ENCODE assay signal across 8 cellular contexts in the genomic region with DNA sequence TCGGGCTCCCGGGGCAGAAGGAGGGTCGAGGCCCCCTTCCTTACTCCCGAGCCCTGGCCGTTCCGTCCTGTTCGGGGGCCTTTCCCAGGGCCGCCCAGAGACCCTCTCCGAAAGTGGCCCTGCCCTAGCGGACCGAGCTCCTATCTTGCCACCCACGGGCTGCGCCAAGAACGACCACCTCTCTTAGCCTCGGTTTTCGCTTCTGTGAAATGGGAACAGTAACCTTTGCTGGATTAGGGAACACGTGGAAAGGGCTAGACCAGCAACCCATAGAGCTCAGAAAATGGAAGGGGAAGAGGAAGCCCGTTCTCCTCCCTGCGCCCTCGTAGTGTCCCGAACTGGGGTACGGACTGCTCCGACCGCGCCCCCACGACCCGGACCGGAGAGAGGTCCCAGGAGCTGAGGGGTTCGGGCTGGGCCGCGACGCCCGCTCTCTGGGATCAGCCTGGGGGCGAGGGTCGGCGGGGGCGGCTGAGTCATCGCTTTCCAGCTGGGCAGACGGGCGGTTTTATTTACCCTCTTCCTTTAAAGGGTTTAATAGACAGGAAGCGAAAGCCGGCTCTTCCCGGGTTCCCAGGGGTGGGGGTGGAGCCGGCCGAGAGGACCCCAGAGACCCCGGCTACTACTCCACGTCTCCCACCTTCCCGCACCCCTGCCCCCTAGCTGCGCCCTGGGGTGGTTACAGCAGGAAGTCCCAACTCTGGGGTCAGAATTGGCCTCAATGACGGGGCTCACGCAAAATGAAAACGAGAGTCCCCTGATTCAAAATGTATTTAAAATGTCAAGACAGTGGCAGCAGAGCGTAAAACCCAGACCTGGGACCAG. TPM values are rescaled to one million over a fixed set of nuclear protein-coding genes. Genes with fewer than 3 reads are reported as not detected.
DNase-seq lines count a peak whose midpoint lies in the region; ATAC-seq and TF ChIP-seq lines count a peak whose summit lies in the region.

No MANE protein-coding gene starts in this region.

- DNase-seq in A172 (ENCODE audit: low spot score) (peak; percentile 75), WERI-Rb-1 (no peak), esophagus muscularis mucosa (ENCODE audit: extremely low spot score) (no peak), cerebellum (ENCODE audit: low spot score) (no peak)
- peak; percentile 70 for DNase-seq in natural killer cell treated with Interleukin-12 subunit alpha and Interleukin-12 subunit beta and Interleukin-15 and Interleukin-18, amount 100 ng/mL, for 72 hours (ENCODE audit: low spot score)

- peaks cover 9% of the 10 kb centered on the region in 2 donors for H3K27me3 Mint-ChIP-seq in natural killer cell treated with Interleukin-12 subunit alpha and Interleukin-12 subunit beta and Interleukin-15 and Interleukin-18, amount 100 ng/mL, for 72 hours

- H3K4me1 Mint-ChIP-seq in natural killer cell treated with Interleukin-12 subunit alpha and Interleukin-12 subunit beta and Interleukin-15 and Interleukin-18, amount 100 ng/mL, for 72 hours (ENCODE audit: low read depth in 2 of 2): peaks cover 20 to 32% of the 10 kb centered on the region in 2 donors

- H3K4me3 ChIP-seq in HUES64 (ENCODE audit: low read length) (peak overlapping the region; percentile 44), WERI-Rb-1 (ENCODE audit: low read depth, low read length) (no peak overlapping the region; the same call in 1 of the 2 replicates), esophagus muscularis mucosa (peak overlapping the region; percentile 53 to 69 (median 54))

- peak overlapping the region; percentile 80 to 88 for H3K27ac Mint-ChIP-seq in natural killer cell treated with Interleukin-12 subunit alpha and Interleukin-12 subunit beta and Interleukin-15 and Interleukin-18, amount 100 ng/mL, for 72 hours

- no peaks in the 10 kb centered on the region for H3K9me3 Mint-ChIP-seq in natural killer cell treated with Interleukin-12 subunit alpha and Interleukin-12 subunit beta and Interleukin-15 and Interleukin-18, amount 100 ng/mL, for 72 hours

- H3K9ac ChIP-seq in HUES64 (ENCODE audit: low read depth, low read length): peak overlapping the region; percentile 61

- H3K4me1 ChIP-seq in HUES64 (ENCODE audit: insufficient read depth, low read length) (peaks cover 16% of the 10 kb centered on the region; the same call in 1 of the 2 replicates), esophagus muscularis mucosa (peaks cover 25 to 36% (median 33%) of the 10 kb centered on the region in 4 donors)

- H3K36me3 ChIP-seq in HUES64 (ENCODE audit: insufficient read depth, low read length): no peaks in the 10 kb centered on the region
- no peaks in the 10 kb centered on the region for H3K36me3 ChIP-seq in WERI-Rb-1
- H3K36me3 ChIP-seq in esophagus muscularis mucosa: no peaks in the 10 kb centered on the region

- H3K27me3 ChIP-seq in HUES64 (ENCODE audit: insufficient read depth, low read length) (peaks cover 41% of the 10 kb centered on the region), WERI-Rb-1 (ENCODE audit: insufficient read depth, low read depth, severe bottlenecking) (peaks cover 40% of the 10 kb centered on the region), esophagus muscularis mucosa (peaks cover 0 to 52% (median 17%) of the 10 kb centered on the region in 4 donors)

- H3K9me3 ChIP-seq in HUES64 (ENCODE audit: insufficient read depth, low read depth, low read length) (no peaks in the 10 kb centered on the region), WERI-Rb-1 (ENCODE audit: severe bottlenecking) (no peaks in the 10 kb centered on the region), esophagus muscularis mucosa (no peaks in the 10 kb centered on the region)

- H3K36me3 Mint-ChIP-seq in natural killer cell treated with Interleukin-12 subunit alpha and Interleukin-12 subunit beta and Interleukin-15 and Interleukin-18, amount 100 ng/mL, for 72 hours: no peaks in the 10 kb centered on the region

- no peak for TF ChIP-seq EP300 in esophagus muscularis mucosa (IDR thresholded peaks at IDR 0.05)

- H3K27ac ChIP-seq in HUES64 (ENCODE audit: low read depth, low read length) (peak overlapping the region; percentile 77; the same call in 1 of the 2 replicates), WERI-Rb-1 (no peak overlapping the region), esophagus muscularis mucosa (replicated peaks in 1 of 4) (peak overlapping the region; percentile 20 to 53 (median 44))

- ATAC-seq in natural killer cell treated with Interleukin-12 subunit alpha and Interleukin-12 subunit beta and Interleukin-15 and Interleukin-18, amount 100 ng/mL, for 72 hours: peak; percentile 19 to 36
- ATAC-seq in GM21526 (IDR thresholded peaks at IDR 0.05; ENCODE audit: low FRiP score, unreplicated experiment): no peak

- no peak for TF ChIP-seq POLR2A in esophagus muscularis mucosa (IDR thresholded peaks at IDR 0.05; ENCODE audit: low read depth)

- TF ChIP-seq CTCF in GM12873 (IDR thresholded peaks at IDR 0.05; ENCODE audit: insufficient read depth, low read depth, low read length, missing control alignments): peak; percentile 51
- TF ChIP-seq CTCF in WERI-Rb-1 (IDR thresholded peaks at IDR 0.05; ENCODE audit: low read depth, low read length): peak; percentile 34; the same call in 1 of the 2 replicates
- TF ChIP-seq CTCF in esophagus muscularis mucosa (IDR thresholded peaks at IDR 0.05): peak in 1 of 3 experiments; percentile 48

- WGBS in HUES64: 3% methylated on average over 53 of the region's 53 CpGs
- 9% methylated on average over 40 of the region's 53 CpGs for WGBS in esophagus muscularis mucosa

- intact Hi-C loops in esophagus muscularis mucosa (cut with DNase I): no loop called here

- H3K4me3 Mint-ChIP-seq in natural killer cell treated with Interleukin-12 subunit alpha and Interleukin-12 subunit beta and Interleukin-15 and Interleukin-18, amount 100 ng/mL, for 72 hours: peak overlapping the region; percentile 84

RNA-seq across cellular contexts. Expression of a gene that starts 0.9 kb away (rescaled TPM):
- total RNA-seq in A172 (2014; rRNA removed; shearing (Covaris generic)): 30.8 and 34.4 TPM in 2 replicates
- polyA plus RNA-seq in HUES64 (2013, experiment 1 of 2): 8.3 TPM
- 9.8 TPM for polyA plus RNA-seq in HUES64 (2013, experiment 2 of 2)
- total RNA-seq in esophagus muscularis mucosa: 1 to 10 TPM in 2 of 4 donors, under 1 TPM in 2; 0.83 to 2.3 (median 1.3) TPM
- total RNA-seq in natural killer cell treated with Interleukin-12 subunit alpha and Interleukin-12 subunit beta and Interleukin-15 and Interleukin-18, amount 100 ng/mL, for 72 hours: 1 to 10 TPM; 3.0 to 4.5 TPM
- total RNA-seq in cerebellum: not detected

RNA-seq across cellular contexts. Expression of a gene that starts 44.5 kb away (rescaled TPM):
- 32.5 and 40.5 TPM in 2 replicates for total RNA-seq in A172 (2014; rRNA removed; shearing (Covaris generic))
- polyA plus RNA-seq in HUES64 (2013, experiment 1 of 2): 18.6 TPM
- 31.3 TPM for polyA plus RNA-seq in HUES64 (2013, experiment 2 of 2)
- total RNA-seq in esophagus muscularis mucosa (100 to 1,000 TPM; 153 to 349 (median 186) TPM), cerebellum (21.8 TPM)
- total RNA-seq in natural killer cell treated with Interleukin-12 subunit alpha and Interleukin-12 subunit beta and Interleukin-15 and Interleukin-18, amount 100 ng/mL, for 72 hours: 1 to 10 TPM; 1.2 to 2.0 TPM

Comparison
In these comparisons a context has a peak if more than half of its experiments do, and no peak if none do; other contexts are left out.
1. DNase-seq: peak in A172 (single experiment) and natural killer cell treated with Interleukin-12 subunit alpha and Interleukin-12 subunit beta and Interleukin-15 and Interleukin-18, amount 100 ng/mL, for 72 hours (single experiment); none in WERI-Rb-1 (single experiment), esophagus muscularis mucosa (single experiment) and cerebellum (single experiment).